In the genomic region with DNA sequence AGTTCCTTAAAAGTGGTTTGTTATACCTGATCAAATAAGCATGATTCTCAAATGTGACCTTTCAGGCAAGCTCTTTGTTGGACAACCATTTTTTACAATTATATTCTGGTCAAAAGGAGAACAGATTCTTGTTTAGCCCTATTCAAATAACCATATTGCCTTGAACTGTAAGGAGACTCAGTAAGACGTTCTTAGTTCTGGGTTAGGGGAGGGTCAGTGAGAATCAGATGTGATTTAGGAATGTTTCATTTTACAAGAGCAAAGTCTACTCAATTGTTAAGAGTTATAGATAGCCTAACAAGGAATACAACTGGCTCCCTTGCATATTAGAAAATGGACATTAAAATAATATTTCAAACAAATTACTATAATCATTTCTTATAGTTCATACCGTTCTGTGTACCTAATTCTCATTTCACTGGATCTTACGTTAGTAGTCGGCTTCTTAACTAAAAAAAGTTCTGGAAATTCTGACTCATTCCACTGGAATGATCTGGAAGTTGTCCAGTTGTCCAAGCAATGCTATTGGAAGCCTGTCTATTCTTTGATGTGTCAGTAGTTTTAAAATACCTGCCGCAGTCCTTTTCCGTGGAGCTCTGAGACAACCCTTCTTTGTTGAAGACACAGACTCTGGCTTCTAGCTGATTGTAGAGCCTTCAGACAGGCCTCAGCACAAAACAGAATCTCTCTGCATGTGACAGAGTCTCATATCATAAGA, we compare ENCODE assay signal across 9 cellular contexts.
DNase-seq lines count a peak whose midpoint lies in the region; ATAC-seq, FAIRE-seq and TF ChIP-seq lines count a peak whose summit lies in the region.
"Had no signal": no experiment of that assay in that cellular context is flagged by ENCODE, and none has a peak within 500 bp of the region (broad histone marks: within the 10 kb centered on the region; RNA-seq: fewer than 3 reads in every experiment).

No MANE protein-coding gene starts in this region.

- TF ChIP-seq EP300 in stomach (IDR thresholded peaks at IDR 0.05) = no peak

- TF ChIP-seq POLR2A in stomach (IDR thresholded peaks at IDR 0.05) = no peak

- H3K27me3 ChIP-seq in bronchial epithelial cell (ENCODE audit: control insufficient read depth, insufficient read depth, low read length) (no peaks in the 10 kb centered on the region), stomach (no peaks in the 10 kb centered on the region)

- TF ChIP-seq CTCF in bronchial epithelial cell (IDR thresholded peaks at IDR 0.05; ENCODE audit: insufficient read depth, low read length, severe bottlenecking) = no peak
- TF ChIP-seq CTCF in stomach (IDR thresholded peaks at IDR 0.05) = no peak

- H3K36me3 ChIP-seq in bronchial epithelial cell (ENCODE audit: control insufficient read depth, insufficient read depth, low read length) (no peaks in the 10 kb centered on the region), stomach (no peaks in the 10 kb centered on the region)

- FAIRE-seq in bronchial epithelial cell (lab: Jason Lieb, UNC) = no peak

- no peak overlapping the region for H3K4me3 ChIP-seq in bronchial epithelial cell (ENCODE audit: low read depth, low read length)
- H3K4me3 ChIP-seq in stomach = peak overlapping the region in 1 of 4 donors; percentile 0

- WGBS in stomach, 5 donors = 14 to 33% (median 19%) methylated on average over 6 of the region's 6 CpGs

- peak overlapping the region in 4 of 5 donors; percentile 49 to 75 (median 54) for H3K27ac ChIP-seq in stomach

- intact Hi-C loops in stomach (cut with DNase I; ENCODE audit: low total_unique reads) = no loop called here
- intact Hi-C loops in posterior cingulate gyrus (cut with DNase I) = no loop called here

- peaks cover 0 to 18% (median 11%) of the 10 kb centered on the region in 4 donors for H3K4me1 ChIP-seq in stomach

- ATAC-seq in GM21526 (IDR thresholded peaks at IDR 0.05; ENCODE audit: low FRiP score, unreplicated experiment) = no peak
- ATAC-seq in HG03280 (IDR thresholded peaks at IDR 0.05; ENCODE audit: unreplicated experiment) = no peak

- no peaks in the 10 kb centered on the region for H3K9me3 ChIP-seq in stomach

- peak; percentile 93 for DNase-seq in HS-27A (ENCODE audit: low read depth)
- peak; percentile 93 for DNase-seq in bronchial epithelial cell (ENCODE audit: low read depth)
- peak; percentile 90 for DNase-seq in kidney glomerular epithelial cell (lab: John Stamatoyannopoulos, UW)
- DNase-seq in stomach = no peak
- no peak for DNase-seq in NCI-H510A treated with DMSO at 0.1 percent for 48 hours (lab: John Stamatoyannopoulos, UW)
- DNase-seq in posterior cingulate gyrus = no peak
- DNase-seq: SHP77 had no signal

Comparison
In these comparisons a context has a peak if more than half of its experiments do, and no peak if none do; other contexts are left out.
1. DNase-seq: peak in HS-27A (single experiment), bronchial epithelial cell (single experiment) and kidney glomerular epithelial cell (single experiment); none in stomach (single experiment), NCI-H510A treated with DMSO at 0.1 percent for 48 hours (single experiment) and posterior cingulate gyrus (0 of 10).